In the genomic region with DNA sequence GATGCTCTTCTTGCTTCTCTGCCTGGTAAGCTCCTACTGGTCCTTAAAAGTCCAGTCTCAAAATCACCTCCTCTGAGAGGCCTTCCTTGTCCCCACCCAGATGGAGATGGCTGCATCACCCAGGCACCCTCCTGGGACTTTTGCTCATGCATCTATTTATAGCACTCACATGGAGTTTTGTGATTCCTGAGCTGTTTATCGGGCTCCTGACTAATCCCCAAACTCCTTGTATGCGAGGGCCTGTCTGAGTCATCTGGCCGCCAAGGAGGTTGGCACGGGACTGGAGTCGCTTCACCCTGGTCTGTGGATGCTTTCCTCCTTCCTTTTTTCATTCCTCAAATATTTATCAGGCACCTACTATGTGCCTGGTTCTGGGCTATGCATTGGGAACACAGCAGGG, we compare ENCODE assay signal across 11 cellular contexts. TPM values are rescaled to one million over a fixed set of nuclear protein-coding genes. Genes with fewer than 3 reads are reported as not detected.
DNase-seq lines count a peak whose midpoint lies in the region; ATAC-seq and TF ChIP-seq lines count a peak whose summit lies in the region.
"Had no signal": no experiment of that assay in that cellular context is flagged by ENCODE, and none has a peak within 500 bp of the region (broad histone marks: within the 10 kb centered on the region; RNA-seq: fewer than 3 reads in every experiment).

No MANE protein-coding gene starts in this region.

- ATAC-seq in GM21526 (IDR thresholded peaks at IDR 0.05; ENCODE audit: low FRiP score, unreplicated experiment), result no peak

- H3K27me3 ChIP-seq in SJCRH30 (0 out of 2 replicates have a peak, but pooled peaks cover 3% of the 10 kb centered on the region), skeletal muscle satellite cell (ENCODE audit: control insufficient read depth, insufficient read depth, low read length) (no peaks in the 10 kb centered on the region)

- peak overlapping the region; percentile 39 for H3K4me2 ChIP-seq in skeletal muscle satellite cell (ENCODE audit: low read length)

- H3K9ac ChIP-seq in skeletal muscle satellite cell (ENCODE audit: low read depth, low read length), result peak overlapping the region; percentile 55

- H3K27ac ChIP-seq in SJCRH30, result no peak overlapping the region
- H3K27ac ChIP-seq: 22Rv1 had no signal

- H3K9me3 ChIP-seq in SJCRH30 (replicated peaks) (no peaks in the 10 kb centered on the region), skeletal muscle satellite cell (replicated peaks; ENCODE audit: low read length) (no peaks in the 10 kb centered on the region)

- H3K36me3 ChIP-seq in SJCRH30 (no peaks in the 10 kb centered on the region), skeletal muscle satellite cell (ENCODE audit: insufficient read depth, low read length) (peaks cover 7% of the 10 kb centered on the region)

- H3K4me1 ChIP-seq in SJCRH30 (peaks cover 21% of the 10 kb centered on the region), skeletal muscle satellite cell (ENCODE audit: control insufficient read depth, insufficient read depth, low read length) (peaks cover 32% of the 10 kb centered on the region)

- DNase-seq in DMS 273 (lab: John Stamatoyannopoulos, UW; ENCODE audit: unreplicated experiment) (peak; percentile 29), DMS 273 treated with DMSO at 0.1 percent for 48 hours (lab: John Stamatoyannopoulos, UW) (no peak), SJCRH30 (peak; percentile 60 to 64), fibroblast of villous mesenchyme (ENCODE audit: low read depth) (peak; percentile 95), COLO668 (lab: John Stamatoyannopoulos, UW; ENCODE audit: unreplicated experiment) (no peak), DMS53 treated with DMSO at 0.1 percent for 48 hours (lab: John Stamatoyannopoulos, UW; ENCODE audit: unreplicated experiment) (no peak)
- DNase-seq: activated CD4-positive, alpha-beta T cell treated with anti-CD3 and anti-CD28 coated beads, Interleukin-2, amount 50 U/mL, for 1 hour; NCI-H1417 had no signal

- TF ChIP-seq CTCF in fibroblast of villous mesenchyme (IDR thresholded peaks at IDR 0.05; ENCODE audit: insufficient read depth, low read depth, low read length), result no peak

- H3K4me3 ChIP-seq in SJCRH30, result no peak overlapping the region
- no peak overlapping the region for H3K4me3 ChIP-seq in fibroblast of villous mesenchyme (ENCODE audit: low read depth, low read length)
- no peak overlapping the region for H3K4me3 ChIP-seq in skeletal muscle satellite cell (ENCODE audit: low read length)

RNA-seq across cellular contexts. Expression of a gene that starts 2.3 kb away (rescaled TPM):
- 19.4 and 20.4 TPM in 2 replicates for total RNA-seq in SJCRH30 (2014; rRNA removed; shearing (Covaris generic))
- 19.3 and 30.7 TPM in 2 replicates for total RNA-seq in fibroblast of villous mesenchyme
- 27.9 and 29.3 TPM in 2 replicates for total RNA-seq in skeletal muscle satellite cell (2012; rRNA removed)

RNA-seq across cellular contexts. Expression of a gene that starts 29.0 kb away (rescaled TPM):
- total RNA-seq in SJCRH30 (2014; rRNA removed; shearing (Covaris generic)), result 5.1 and 5.4 TPM in 2 replicates
- total RNA-seq in fibroblast of villous mesenchyme, result 2.6 and 3.0 TPM in 2 replicates
- 1.3 and 1.5 TPM in 2 replicates for total RNA-seq in skeletal muscle satellite cell (2012; rRNA removed)

Comparison
In these comparisons a context has a peak if more than half of its experiments do, and no peak if none do; other contexts are left out.
1. DNase-seq: peak in DMS 273 (single experiment), SJCRH30 (2 of 2) and fibroblast of villous mesenchyme (single experiment); none in DMS 273 treated with DMSO at 0.1 percent for 48 hours (single experiment), COLO668 (single experiment) and DMS53 treated with DMSO at 0.1 percent for 48 hours (single experiment).